1 cellular context compared by ENCODE assay signal in the genomic region with DNA sequence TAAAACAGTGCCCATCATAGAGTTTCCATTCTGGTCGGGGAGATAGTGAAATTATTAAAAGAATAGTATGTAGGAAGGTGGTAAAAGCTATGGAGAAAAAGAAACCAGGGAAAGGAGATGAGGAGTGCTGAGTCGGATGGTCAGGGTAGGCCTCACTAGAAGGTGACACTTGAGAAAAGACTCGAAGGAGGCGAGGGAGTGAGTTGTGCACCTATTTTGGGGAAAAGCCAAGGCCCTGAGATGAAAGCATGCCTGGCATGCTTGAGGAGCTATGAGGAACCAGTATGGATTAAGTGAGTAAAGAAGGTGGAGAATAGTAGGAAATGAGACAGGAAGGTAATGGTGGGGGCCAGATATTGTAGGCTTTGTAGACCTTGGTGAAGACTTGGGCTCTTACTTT.
TF ChIP-seq lines count a peak whose summit lies in the region.

No MANE protein-coding gene starts in this region.

TF ChIP-seq in GM23338, 12 proteins besides CTCF, POLR2A, EP300 and RAD21:
- TF ChIP-seq STAT1 (IDR thresholded peaks at IDR 0.05; ENCODE audit: unreplicated experiment), result no peak
- no peak for TF ChIP-seq POLR2AphosphoS5 (IDR thresholded peaks at IDR 0.05; ENCODE audit: low read depth)
- no peak for TF ChIP-seq EZH2 (IDR thresholded peaks at IDR 0.05; ENCODE audit: low read depth, unreplicated experiment)
- TF ChIP-seq EZH2phosphoT487 (IDR thresholded peaks at IDR 0.05; ENCODE audit: unreplicated experiment), result no peak
- no peak for TF ChIP-seq ZNF331 (CRISPR knock-in tag; IDR thresholded peaks at IDR 0.05; ENCODE audit: low read depth)
- TF ChIP-seq, protein P1, sequence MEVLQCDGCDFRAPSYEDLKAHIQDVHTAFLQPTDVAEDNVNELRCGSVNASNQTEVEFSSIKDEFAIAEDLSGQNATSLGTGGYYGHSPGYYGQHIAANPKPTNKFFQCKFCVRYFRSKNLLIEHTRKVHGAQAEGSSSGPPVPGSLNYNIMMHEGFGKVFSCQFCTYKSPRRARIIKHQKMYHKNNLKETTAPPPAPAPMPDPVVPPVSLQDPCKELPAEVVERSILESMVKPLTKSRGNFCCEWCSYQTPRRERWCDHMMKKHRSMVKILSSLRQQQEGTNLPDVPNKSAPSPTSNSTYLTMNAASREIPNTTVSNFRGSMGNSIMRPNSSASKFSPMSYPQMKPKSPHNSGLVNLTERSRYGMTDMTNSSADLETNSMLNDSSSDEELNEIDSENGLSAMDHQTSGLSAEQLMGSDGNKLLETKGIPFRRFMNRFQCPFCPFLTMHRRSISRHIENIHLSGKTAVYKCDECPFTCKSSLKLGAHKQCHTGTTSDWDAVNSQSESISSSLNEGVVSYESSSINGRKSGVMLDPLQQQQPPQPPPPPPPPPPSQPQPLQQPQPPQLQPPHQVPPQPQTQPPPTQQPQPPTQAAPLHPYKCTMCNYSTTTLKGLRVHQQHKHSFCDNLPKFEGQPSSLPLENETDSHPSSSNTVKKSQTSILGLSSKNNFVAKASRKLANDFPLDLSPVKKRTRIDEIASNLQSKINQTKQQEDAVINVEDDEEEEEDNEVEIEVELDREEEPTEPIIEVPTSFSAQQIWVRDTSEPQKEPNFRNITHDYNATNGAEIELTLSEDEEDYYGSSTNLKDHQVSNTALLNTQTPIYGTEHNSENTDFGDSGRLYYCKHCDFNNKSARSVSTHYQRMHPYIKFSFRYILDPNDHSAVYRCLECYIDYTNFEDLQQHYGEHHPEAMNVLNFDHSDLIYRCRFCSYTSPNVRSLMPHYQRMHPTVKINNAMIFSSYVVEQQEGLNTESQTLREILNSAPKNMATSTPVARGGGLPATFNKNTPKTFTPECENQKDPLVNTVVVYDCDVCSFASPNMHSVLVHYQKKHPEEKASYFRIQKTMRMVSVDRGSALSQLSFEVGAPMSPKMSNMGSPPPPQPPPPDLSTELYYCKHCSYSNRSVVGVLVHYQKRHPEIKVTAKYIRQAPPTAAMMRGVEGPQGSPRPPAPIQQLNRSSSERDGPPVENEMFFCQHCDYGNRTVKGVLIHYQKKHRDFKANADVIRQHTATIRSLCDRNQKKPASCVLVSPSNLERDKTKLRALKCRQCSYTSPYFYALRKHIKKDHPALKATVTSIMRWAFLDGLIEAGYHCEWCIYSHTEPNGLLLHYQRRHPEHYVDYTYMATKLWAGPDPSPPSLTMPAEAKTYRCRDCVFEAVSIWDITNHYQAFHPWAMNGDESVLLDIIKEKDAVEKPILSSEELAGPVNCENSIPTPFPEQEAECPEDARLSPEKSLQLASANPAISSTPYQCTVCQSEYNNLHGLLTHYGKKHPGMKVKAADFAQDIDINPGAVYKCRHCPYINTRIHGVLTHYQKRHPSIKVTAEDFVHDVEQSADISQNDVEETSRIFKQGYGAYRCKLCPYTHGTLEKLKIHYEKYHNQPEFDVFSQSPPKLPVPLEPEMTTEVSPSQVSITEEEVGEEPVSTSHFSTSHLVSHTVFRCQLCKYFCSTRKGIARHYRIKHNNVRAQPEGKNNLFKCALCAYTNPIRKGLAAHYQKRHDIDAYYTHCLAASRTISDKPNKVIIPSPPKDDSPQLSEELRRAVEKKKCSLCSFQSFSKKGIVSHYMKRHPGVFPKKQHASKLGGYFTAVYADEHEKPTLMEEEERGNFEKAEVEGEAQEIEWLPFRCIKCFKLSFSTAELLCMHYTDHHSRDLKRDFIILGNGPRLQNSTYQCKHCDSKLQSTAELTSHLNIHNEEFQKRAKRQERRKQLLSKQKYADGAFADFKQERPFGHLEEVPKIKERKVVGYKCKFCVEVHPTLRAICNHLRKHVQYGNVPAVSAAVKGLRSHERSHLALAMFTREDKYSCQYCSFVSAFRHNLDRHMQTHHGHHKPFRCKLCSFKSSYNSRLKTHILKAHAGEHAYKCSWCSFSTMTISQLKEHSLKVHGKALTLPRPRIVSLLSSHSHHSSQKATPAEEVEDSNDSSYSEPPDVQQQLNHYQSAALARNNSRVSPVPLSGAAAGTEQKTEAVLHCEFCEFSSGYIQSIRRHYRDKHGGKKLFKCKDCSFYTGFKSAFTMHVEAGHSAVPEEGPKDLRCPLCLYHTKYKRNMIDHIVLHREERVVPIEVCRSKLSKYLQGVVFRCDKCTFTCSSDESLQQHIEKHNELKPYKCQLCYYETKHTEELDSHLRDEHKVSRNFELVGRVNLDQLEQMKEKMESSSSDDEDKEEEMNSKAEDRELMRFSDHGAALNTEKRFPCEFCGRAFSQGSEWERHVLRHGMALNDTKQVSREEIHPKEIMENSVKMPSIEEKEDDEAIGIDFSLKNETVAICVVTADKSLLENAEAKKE (CRISPR knock-in tag; IDR thresholded peaks at IDR 0.05), result no peak
- TF ChIP-seq, protein P2, sequence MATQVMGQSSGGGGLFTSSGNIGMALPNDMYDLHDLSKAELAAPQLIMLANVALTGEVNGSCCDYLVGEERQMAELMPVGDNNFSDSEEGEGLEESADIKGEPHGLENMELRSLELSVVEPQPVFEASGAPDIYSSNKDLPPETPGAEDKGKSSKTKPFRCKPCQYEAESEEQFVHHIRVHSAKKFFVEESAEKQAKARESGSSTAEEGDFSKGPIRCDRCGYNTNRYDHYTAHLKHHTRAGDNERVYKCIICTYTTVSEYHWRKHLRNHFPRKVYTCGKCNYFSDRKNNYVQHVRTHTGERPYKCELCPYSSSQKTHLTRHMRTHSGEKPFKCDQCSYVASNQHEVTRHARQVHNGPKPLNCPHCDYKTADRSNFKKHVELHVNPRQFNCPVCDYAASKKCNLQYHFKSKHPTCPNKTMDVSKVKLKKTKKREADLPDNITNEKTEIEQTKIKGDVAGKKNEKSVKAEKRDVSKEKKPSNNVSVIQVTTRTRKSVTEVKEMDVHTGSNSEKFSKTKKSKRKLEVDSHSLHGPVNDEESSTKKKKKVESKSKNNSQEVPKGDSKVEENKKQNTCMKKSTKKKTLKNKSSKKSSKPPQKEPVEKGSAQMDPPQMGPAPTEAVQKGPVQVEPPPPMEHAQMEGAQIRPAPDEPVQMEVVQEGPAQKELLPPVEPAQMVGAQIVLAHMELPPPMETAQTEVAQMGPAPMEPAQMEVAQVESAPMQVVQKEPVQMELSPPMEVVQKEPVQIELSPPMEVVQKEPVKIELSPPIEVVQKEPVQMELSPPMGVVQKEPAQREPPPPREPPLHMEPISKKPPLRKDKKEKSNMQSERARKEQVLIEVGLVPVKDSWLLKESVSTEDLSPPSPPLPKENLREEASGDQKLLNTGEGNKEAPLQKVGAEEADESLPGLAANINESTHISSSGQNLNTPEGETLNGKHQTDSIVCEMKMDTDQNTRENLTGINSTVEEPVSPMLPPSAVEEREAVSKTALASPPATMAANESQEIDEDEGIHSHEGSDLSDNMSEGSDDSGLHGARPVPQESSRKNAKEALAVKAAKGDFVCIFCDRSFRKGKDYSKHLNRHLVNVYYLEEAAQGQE (IDR thresholded peaks at IDR 0.05; ENCODE audit: unreplicated experiment), result no peak
- no peak for TF ChIP-seq CREB1 (CRISPR knock-in tag; IDR thresholded peaks at IDR 0.05; ENCODE audit: low read depth)
- no peak for TF ChIP-seq ZNF114 (CRISPR knock-in tag; IDR thresholded peaks at IDR 0.05)
- TF ChIP-seq JUNB (IDR thresholded peaks at IDR 0.05; ENCODE audit: unreplicated experiment), result no peak
- TF ChIP-seq NANOG (IDR thresholded peaks at IDR 0.05; ENCODE audit: borderline replicate concordance), result no peak
- TF ChIP-seq, protein P3, sequence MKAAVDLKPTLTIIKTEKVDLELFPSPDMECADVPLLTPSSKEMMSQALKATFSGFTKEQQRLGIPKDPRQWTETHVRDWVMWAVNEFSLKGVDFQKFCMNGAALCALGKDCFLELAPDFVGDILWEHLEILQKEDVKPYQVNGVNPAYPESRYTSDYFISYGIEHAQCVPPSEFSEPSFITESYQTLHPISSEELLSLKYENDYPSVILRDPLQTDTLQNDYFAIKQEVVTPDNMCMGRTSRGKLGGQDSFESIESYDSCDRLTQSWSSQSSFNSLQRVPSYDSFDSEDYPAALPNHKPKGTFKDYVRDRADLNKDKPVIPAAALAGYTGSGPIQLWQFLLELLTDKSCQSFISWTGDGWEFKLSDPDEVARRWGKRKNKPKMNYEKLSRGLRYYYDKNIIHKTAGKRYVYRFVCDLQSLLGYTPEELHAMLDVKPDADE (IDR thresholded peaks at IDR 0.05), result no peak
